In the genomic region with DNA sequence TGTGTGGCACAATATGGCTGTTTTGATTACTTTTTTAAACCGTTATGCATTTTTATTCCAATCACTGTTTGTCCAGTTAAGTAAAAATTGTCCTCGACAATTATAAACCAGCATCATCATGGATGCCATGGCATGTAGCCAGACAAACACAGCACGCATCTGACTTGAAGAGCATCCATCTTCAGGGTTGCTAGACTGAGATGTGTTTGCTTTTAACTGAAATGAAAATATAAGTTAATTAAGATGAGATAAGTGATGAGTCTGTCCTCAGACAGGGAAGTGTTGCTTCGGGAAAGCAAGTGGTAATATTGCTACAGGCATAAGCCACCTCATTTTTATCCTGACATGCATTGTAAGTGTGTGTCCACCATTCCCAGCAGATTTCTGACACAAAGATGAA, we compare ENCODE assay signal across 26 cellular contexts.
"Had no signal": no experiment of that assay in that cellular context is flagged by ENCODE, and none has a peak within 500 bp of the region (broad histone marks: within the 10 kb centered on the region; RNA-seq: fewer than 3 reads in every experiment).

No MANE protein-coding gene starts in this region.

- DNase-seq: activated CD4-positive, alpha-beta T cell treated with anti-CD3 and anti-CD28 coated beads, Interleukin-2, amount 10 ng/mL, durations not matched to agents 24 days and 14 days; activated CD4-positive, alpha-beta T cell treated with anti-CD3 and anti-CD28 coated beads, Interleukin-2, amount 50 U/mL, for 4 hours; activated CD8-positive, alpha-beta T cell treated with anti-CD3 and anti-CD28 coated beads for 36 hours; activated effector memory CD4-positive, alpha-beta T cell treated with anti-CD3 and anti-CD28 coated beads, Interleukin-2, amount 50 U/mL, for 16 hours; activated naive CD4-positive, alpha-beta T cell treated with Interleukin-2 at 50 U/mL for 16 hours; activated naive CD8-positive, alpha-beta T cell treated with anti-CD3 and anti-CD28 coated beads, Interleukin-2, amount 10 ng/mL, durations not matched to agents 7 days and 5 days; activated T-cell treated with anti-CD3 and anti-CD28 coated beads, Interleukin-2, amount 50 U/mL, for 1 hour; activated T-cell treated with anti-CD3 and anti-CD28 coated beads, Interleukin-2, amount 50 U/mL, for 72 hours; amygdala; colonic mucosa; MM.1S; MV-4-11; NCI-H1105; NCI-H1436; NCI-H1694; NCI-H1930; NCI-H2227 treated with DMSO at 0.1 percent for 48 hours; NCI-H524 treated with DMSO at 0.1 percent for 48 hours; NCI-H82; NK-92 treated with Interleukin-12 subunit alpha and Interleukin-12 subunit beta, amount 100 ng/mL, for 24 hours; PC-3; Peyer's patch; RPMI8226; SHP77 treated with DMSO at 0.1 percent for 48 hours; T1000 had no signal

- ATAC-seq: activated CD8-positive, alpha-beta T cell treated with anti-CD3 and anti-CD28 coated beads for 36 hours; activated T-cell treated with anti-CD3 and anti-CD28 coated beads, Interleukin-2, amount 50 U/mL, for 72 hours; activated T-helper 17 cell treated with anti-CD3 and anti-CD28 coated beads, Interleukin-2, amount 50 U/mL, for 72 hours; PC-3 had no signal
